Comparison of ENCODE assay signal across 1 cellular context in genomic region chr1:41806472-41807155, GRCh38.
TF ChIP-seq lines count a peak whose summit lies in the region.

No MANE protein-coding gene starts in this region.

TF ChIP-seq in GM23338, 12 proteins besides CTCF, POLR2A, EP300 and RAD21 (continued from another document):
- TF ChIP-seq ZNF462 (CRISPR knock-in tag; IDR thresholded peaks at IDR 0.05) (no peak), ZNF331 (CRISPR knock-in tag; IDR thresholded peaks at IDR 0.05; ENCODE audit: low read depth) (no peak), EZH2 (IDR thresholded peaks at IDR 0.05; ENCODE audit: low read depth, unreplicated experiment) (no peak), STAT1 (IDR thresholded peaks at IDR 0.05; ENCODE audit: unreplicated experiment) (no peak)
